ENCODE assay signal across 22 cellular contexts in genomic region chr2:8652774-8653426, GRCh38. TPM values are rescaled to one million over a fixed set of nuclear protein-coding genes. Genes with fewer than 3 reads are reported as not detected.
A peak's percentile ranks its signal among the peaks of the same experiment; 100 is the strongest.
DNase-seq lines count a peak whose midpoint lies in the region; ATAC-seq, FAIRE-seq and TF ChIP-seq lines count a peak whose summit lies in the region.
"Had no signal": no experiment of that assay in that cellular context is flagged by ENCODE, and none has a peak within 500 bp of the region (broad histone marks: within the 10 kb centered on the region; RNA-seq: fewer than 3 reads in every experiment).

No MANE protein-coding gene starts in this region.

- H3K36me3 Mint-ChIP-seq in nephron progenitor cell (ENCODE audit: low read depth) (no peaks in the 10 kb centered on the region), T-helper 17 cell (ENCODE audit: low read depth) (no peaks in the 10 kb centered on the region)
- H3K36me3 Mint-ChIP-seq: CD4-positive, alpha-beta memory T cell had no signal

- intact Hi-C loops in cardiac septum (cut with DNase I) (no loop called here), heart right ventricle (cut with DNase I) (no loop called here), kidney (cut with DNase I) (no loop called here), upper lobe of right lung (cut with DNase I) (no loop called here)

- peaks cover 4% of the 10 kb centered on the region for H3K9me3 Mint-ChIP-seq in nephron progenitor cell

- H3K27me3 ChIP-seq in heart right ventricle (no peaks in the 10 kb centered on the region), upper lobe of right lung (no peaks in the 10 kb centered on the region)
- H3K27me3 ChIP-seq: BE2C had no signal

- no peak overlapping the region for H3K9ac ChIP-seq in kidney (ENCODE audit: low read length in 2 of 2)

- H3K4me1 ChIP-seq in heart right ventricle (no peaks in the 10 kb centered on the region), kidney (ENCODE audit: control insufficient read depth in 1 of 2, insufficient read depth in 1 of 2, low read depth in 1 of 2, low read length in 2 of 2) (peaks cover 11 to 22% of the 10 kb centered on the region in 2 donors), upper lobe of right lung (no peaks in the 10 kb centered on the region)

- H3K4me3 Mint-ChIP-seq in nephron progenitor cell (peak overlapping the region; percentile 25), T-helper 17 cell (no peak overlapping the region)
- H3K4me3 Mint-ChIP-seq: CD4-positive, alpha-beta memory T cell; GM23338 had no signal

- no peak for ATAC-seq in heart right ventricle
- ATAC-seq in upper lobe of right lung = no peak
- no peak for ATAC-seq in T-helper 17 cell
- ATAC-seq: GM23338, HCT116 had no signal

- H3K27ac Mint-ChIP-seq in nephron progenitor cell (peak overlapping the region; percentile 95), T-helper 17 cell (no peak overlapping the region)
- H3K27ac Mint-ChIP-seq: CD4-positive, alpha-beta memory T cell; GM23338 had no signal

- H3K4me1 Mint-ChIP-seq in nephron progenitor cell (peaks cover 76% of the 10 kb centered on the region), T-helper 17 cell (peaks cover 11% of the 10 kb centered on the region)
- H3K4me1 Mint-ChIP-seq: GM23338 had no signal

- no peak for TF ChIP-seq CTCF in heart right ventricle (IDR thresholded peaks at IDR 0.05)
- TF ChIP-seq CTCF in kidney (IDR thresholded peaks at IDR 0.05; ENCODE audit: borderline replicate concordance, extremely low read depth, insufficient read depth) = no peak
- TF ChIP-seq CTCF in nephron progenitor cell (IDR thresholded peaks at IDR 0.05) = no peak
- no peak for TF ChIP-seq CTCF in upper lobe of right lung (IDR thresholded peaks at IDR 0.05)

- 92 to 94% methylated on average over 11 of the region's 11 CpGs for WGBS in heart right ventricle, 2 donors

- H3K9me3 ChIP-seq in heart right ventricle = no peaks in the 10 kb centered on the region
- H3K9me3 ChIP-seq in kidney (ENCODE audit: control insufficient read depth in 1 of 2, low read length in 2 of 2) = no peaks in the 10 kb centered on the region
- H3K9me3 ChIP-seq in upper lobe of right lung = no peaks in the 10 kb centered on the region
- no peaks in the 10 kb centered on the region for H3K9me3 ChIP-seq in T-helper 17 cell (ENCODE audit: control insufficient read depth, low read length, poor library complexity, severe bottlenecking)
- H3K9me3 ChIP-seq: BE2C, SJCRH30 had no signal

- H3K27me3 Mint-ChIP-seq in nephron progenitor cell (ENCODE audit: low read depth, poor library complexity) (peaks cover 8% of the 10 kb centered on the region), T-helper 17 cell (peaks cover 13% of the 10 kb centered on the region)

- no peak overlapping the region for H3K27ac ChIP-seq in heart right ventricle
- peak overlapping the region in 1 of 2 donors; percentile 1 for H3K27ac ChIP-seq in kidney (ENCODE audit: low read depth in 2 of 2, low read length in 2 of 2)
- no peak overlapping the region for H3K27ac ChIP-seq in upper lobe of right lung
- H3K27ac ChIP-seq: SJCRH30 had no signal

- H3K36me3 ChIP-seq in heart right ventricle = no peaks in the 10 kb centered on the region
- no peaks in the 10 kb centered on the region for H3K36me3 ChIP-seq in kidney (ENCODE audit: control insufficient read depth in 1 of 2, insufficient read depth in 2 of 2, low read length in 2 of 2)
- H3K36me3 ChIP-seq in upper lobe of right lung = no peaks in the 10 kb centered on the region
- H3K36me3 ChIP-seq: BE2C, SJCRH30 had no signal

- no peak for FAIRE-seq in kidney (lab: Jason Lieb, UNC)
- FAIRE-seq: A204.1, GM12891, GM19239 had no signal

- H3K4me3 ChIP-seq in heart right ventricle (no peak overlapping the region), kidney (ENCODE audit: low read length in 2 of 2) (no peak overlapping the region), upper lobe of right lung (no peak overlapping the region)
- H3K4me3 ChIP-seq: GM23338, SJCRH30 had no signal

- DNase-seq in cardiac septum (ENCODE audit: low spot score) (peak; percentile 67), heart right ventricle (no peak), kidney (peak; percentile 46), nephron progenitor cell (no peak), upper lobe of right lung (peak; percentile 20), GDM1 (lab: John Stamatoyannopoulos, UW) (no peak), NCI-H2107 (lab: John Stamatoyannopoulos, UW) (no peak), T-helper 17 cell (no peak)
- DNase-seq: CD4-positive, alpha-beta memory T cell; DMS53; EL; NCI-H1105; NCI-H1694; NCI-H2081 treated with DMSO at 0.1 percent for 48 hours; NCI-H748 treated with DMSO at 0.1 percent for 48 hours had no signal

RNA-seq across cellular contexts. Expression of gene ID2, which starts 29.0 kb away (rescaled TPM):
- total RNA-seq in cardiac septum (35.1 TPM), heart right ventricle (10 to 100 TPM; 20.8 to 49.7 (median 27.2) TPM), kidney (74.6 TPM), upper lobe of right lung (99.5 TPM), T-helper 17 cell (100 to 1,000 TPM; 103 to 113 TPM)
- polyA plus RNA-seq in heart right ventricle (100 to 1,000 TPM in 1 of 2 donors, 10 to 100 TPM in 1; 70.3 to 113 TPM), kidney (ENCODE audit: insufficient read depth, low read depth, low replicate concordance) (113 TPM)

Comparison
In these comparisons a context has a peak if more than half of its experiments do, and no peak if none do; other contexts are left out.
1. DNase-seq: peak in cardiac septum (single experiment), kidney (single experiment) and upper lobe of right lung (single experiment); none in heart right ventricle (0 of 2), nephron progenitor cell (single experiment), GDM1 (single experiment), NCI-H2107 (single experiment) and T-helper 17 cell (0 of 3).